In genomic region chr19:35555301-35556005, GRCh38 we compare ENCODE assay signal across 9 cellular contexts. TPM values are rescaled to one million over a fixed set of nuclear protein-coding genes. Genes with fewer than 3 reads are reported as not detected.
DNase-seq lines count a peak whose midpoint lies in the region; ATAC-seq and TF ChIP-seq lines count a peak whose summit lies in the region.
"Had no signal": no experiment of that assay in that cellular context is flagged by ENCODE, and none has a peak within 500 bp of the region (broad histone marks: within the 10 kb centered on the region; RNA-seq: fewer than 3 reads in every experiment).

No MANE protein-coding gene starts in this region.

- H3K27ac ChIP-seq in CD8-positive, alpha-beta T cell (ENCODE audit: low read depth, low read length): no peak overlapping the region

- H3K27me3 Mint-ChIP-seq in natural killer cell treated with Interleukin-12 subunit alpha and Interleukin-12 subunit beta and Interleukin-15 and Interleukin-18, amount 100 ng/mL, for 72 hours: peaks cover 23 to 32% of the 10 kb centered on the region in 2 donors
- H3K27me3 Mint-ChIP-seq in natural killer cell (ENCODE audit: low read depth in 2 of 2): peaks cover 14 to 39% of the 10 kb centered on the region in 2 donors
- peaks cover 22% of the 10 kb centered on the region for H3K27me3 Mint-ChIP-seq in CD8-positive, alpha-beta T cell (ENCODE audit: low read depth)

- no peaks in the 10 kb centered on the region for H3K36me3 ChIP-seq in CD8-positive, alpha-beta T cell (ENCODE audit: insufficient read depth, low read length)

- H3K36me3 Mint-ChIP-seq in natural killer cell treated with Interleukin-12 subunit alpha and Interleukin-12 subunit beta and Interleukin-15 and Interleukin-18, amount 100 ng/mL, for 72 hours: peaks cover 5% of the 10 kb centered on the region
- no peaks in the 10 kb centered on the region for H3K36me3 Mint-ChIP-seq in natural killer cell
- peaks cover 6% of the 10 kb centered on the region for H3K36me3 Mint-ChIP-seq in CD8-positive, alpha-beta T cell

- no peaks in the 10 kb centered on the region for H3K9me3 Mint-ChIP-seq in natural killer cell treated with Interleukin-12 subunit alpha and Interleukin-12 subunit beta and Interleukin-15 and Interleukin-18, amount 100 ng/mL, for 72 hours
- no peaks in the 10 kb centered on the region for H3K9me3 Mint-ChIP-seq in natural killer cell
- no peaks in the 10 kb centered on the region for H3K9me3 Mint-ChIP-seq in CD8-positive, alpha-beta T cell

- no peaks in the 10 kb centered on the region for H3K9me3 ChIP-seq in CD8-positive, alpha-beta T cell (ENCODE audit: low read length)

- TF ChIP-seq CTCF in natural killer cell (IDR thresholded peaks at IDR 0.05): no peak
- TF ChIP-seq CTCF in CD8-positive, alpha-beta T cell (IDR thresholded peaks at IDR 0.05): no peak

- H3K4me1 Mint-ChIP-seq in natural killer cell treated with Interleukin-12 subunit alpha and Interleukin-12 subunit beta and Interleukin-15 and Interleukin-18, amount 100 ng/mL, for 72 hours (ENCODE audit: low read depth in 2 of 2): peaks cover 6 to 18% of the 10 kb centered on the region in 2 donors
- H3K4me1 Mint-ChIP-seq in natural killer cell: peaks cover 4 to 25% of the 10 kb centered on the region in 2 donors
- peaks cover 9% of the 10 kb centered on the region for H3K4me1 Mint-ChIP-seq in CD8-positive, alpha-beta T cell (ENCODE audit: low read depth)

- POLR2A ChIA-PET in CD8-positive, alpha-beta T cell (lab: Charles Lee): no interaction called here

- no peak overlapping the region for H3K27ac Mint-ChIP-seq in natural killer cell treated with Interleukin-12 subunit alpha and Interleukin-12 subunit beta and Interleukin-15 and Interleukin-18, amount 100 ng/mL, for 72 hours
- peak overlapping the region in 1 of 2 donors; percentile 53 for H3K27ac Mint-ChIP-seq in natural killer cell
- no peak overlapping the region for H3K27ac Mint-ChIP-seq in CD8-positive, alpha-beta T cell

- DNase-seq in natural killer cell treated with Interleukin-12 subunit alpha and Interleukin-12 subunit beta and Interleukin-15 and Interleukin-18, amount 100 ng/mL, for 72 hours (ENCODE audit: low spot score): peak; percentile 50
- DNase-seq in natural killer cell (no peak), NCI-H748 treated with DMSO at 0.1 percent for 48 hours (lab: John Stamatoyannopoulos, UW) (peak; percentile 27), ecto neural progenitor cell (ENCODE audit: low spot score) (peak; percentile 60), NK-92 (lab: John Stamatoyannopoulos, UW; ENCODE audit: unreplicated experiment) (no peak), epidermal melanocyte (ENCODE audit: insufficient read length, low spot score) (no peak)
- DNase-seq in CD8-positive, alpha-beta T cell: no peak
- DNase-seq in activated CD8-positive, alpha-beta memory T cell treated with anti-CD3 and anti-CD28 coated beads for 24 hours: no peak
- DNase-seq: stimulated activated CD4-positive, alpha-beta T cell treated with anti-CD3 and anti-CD28 coated beads, Interleukin-12 subunit alpha, Interleukin-12 subunit beta, amount 100 ng/mL, for 4 hours had no signal

- H3K4me3 Mint-ChIP-seq in natural killer cell treated with Interleukin-12 subunit alpha and Interleukin-12 subunit beta and Interleukin-15 and Interleukin-18, amount 100 ng/mL, for 72 hours: no peak overlapping the region
- no peak overlapping the region for H3K4me3 Mint-ChIP-seq in natural killer cell
- H3K4me3 Mint-ChIP-seq in CD8-positive, alpha-beta T cell: no peak overlapping the region

- peaks cover 12% of the 10 kb centered on the region for H3K27me3 ChIP-seq in CD8-positive, alpha-beta T cell (ENCODE audit: insufficient read depth, low read length)

- no peak for ATAC-seq in natural killer cell treated with Interleukin-12 subunit alpha and Interleukin-12 subunit beta and Interleukin-15 and Interleukin-18, amount 100 ng/mL, for 72 hours
- no peak for ATAC-seq in natural killer cell
- ATAC-seq in CD8-positive, alpha-beta T cell: no peak

- intact Hi-C loops in natural killer cell (cut with micrococcal nuclease): no loop called here
- intact Hi-C loops in CD8-positive, alpha-beta T cell (cut with DNase I, micrococcal nuclease): no loop called here

- CTCF ChIA-PET in CD8-positive, alpha-beta T cell (lab: Charles Lee): interaction anchor here (1.2 kb wide), 1 partner anchor 264 kb away, joined by 3 read pairs; no protein-coding TSS in a partner anchor

- no peak overlapping the region for H3K4me3 ChIP-seq in CD8-positive, alpha-beta T cell (ENCODE audit: low read depth, low read length)

- H3K4me1 ChIP-seq in CD8-positive, alpha-beta T cell (ENCODE audit: insufficient read depth, low read length): peaks cover 11% of the 10 kb centered on the region

RNA-seq across cellular contexts. Expression of gene ATP4A, which starts 8.0 kb away (rescaled TPM):
- not detected for total RNA-seq in natural killer cell treated with Interleukin-12 subunit alpha and Interleukin-12 subunit beta and Interleukin-15 and Interleukin-18, amount 100 ng/mL, for 72 hours
- not detected for total RNA-seq in natural killer cell
- not detected for total RNA-seq in CD8-positive, alpha-beta T cell

RNA-seq across cellular contexts. Expression of gene TMEM147, which starts 10.0 kb away (rescaled TPM):
- total RNA-seq in natural killer cell treated with Interleukin-12 subunit alpha and Interleukin-12 subunit beta and Interleukin-15 and Interleukin-18, amount 100 ng/mL, for 72 hours: 10 to 100 TPM; 25.3 to 34.4 TPM
- total RNA-seq in natural killer cell: 10 to 100 TPM; 30.6 to 37.9 (median 31.2) TPM
- total RNA-seq in CD8-positive, alpha-beta T cell: 10 to 100 TPM; 22.3 to 27.2 TPM

RNA-seq across cellular contexts. Expression of gene GAPDHS, which starts 22.2 kb away (rescaled TPM):
- not detected for total RNA-seq in natural killer cell treated with Interleukin-12 subunit alpha and Interleukin-12 subunit beta and Interleukin-15 and Interleukin-18, amount 100 ng/mL, for 72 hours
- not detected for total RNA-seq in natural killer cell
- total RNA-seq in CD8-positive, alpha-beta T cell: not detected

RNA-seq across cellular contexts. Expression of gene SBSN, which starts 27.3 kb away (rescaled TPM):
- not detected for total RNA-seq in natural killer cell treated with Interleukin-12 subunit alpha and Interleukin-12 subunit beta and Interleukin-15 and Interleukin-18, amount 100 ng/mL, for 72 hours
- not detected for total RNA-seq in natural killer cell
- total RNA-seq in CD8-positive, alpha-beta T cell: not detected

RNA-seq across cellular contexts. Expression of gene PMIS2, which starts 30.5 kb away (rescaled TPM):
- total RNA-seq in natural killer cell treated with Interleukin-12 subunit alpha and Interleukin-12 subunit beta and Interleukin-15 and Interleukin-18, amount 100 ng/mL, for 72 hours: not detected
- not detected for total RNA-seq in natural killer cell
- total RNA-seq in CD8-positive, alpha-beta T cell: not detected

Comparison
In these comparisons a context has a peak if more than half of its experiments do, and no peak if none do; other contexts are left out.
1. DNase-seq: peak in natural killer cell treated with Interleukin-12 subunit alpha and Interleukin-12 subunit beta and Interleukin-15 and Interleukin-18, amount 100 ng/mL, for 72 hours (single experiment), NCI-H748 treated with DMSO at 0.1 percent for 48 hours (single experiment) and ecto neural progenitor cell (single experiment); none in natural killer cell (single experiment), NK-92 (single experiment), CD8-positive, alpha-beta T cell (0 of 7), epidermal melanocyte (single experiment) and activated CD8-positive, alpha-beta memory T cell treated with anti-CD3 and anti-CD28 coated beads for 24 hours (single experiment).